2 cellular contexts compared by ENCODE assay signal in the genomic region with DNA sequence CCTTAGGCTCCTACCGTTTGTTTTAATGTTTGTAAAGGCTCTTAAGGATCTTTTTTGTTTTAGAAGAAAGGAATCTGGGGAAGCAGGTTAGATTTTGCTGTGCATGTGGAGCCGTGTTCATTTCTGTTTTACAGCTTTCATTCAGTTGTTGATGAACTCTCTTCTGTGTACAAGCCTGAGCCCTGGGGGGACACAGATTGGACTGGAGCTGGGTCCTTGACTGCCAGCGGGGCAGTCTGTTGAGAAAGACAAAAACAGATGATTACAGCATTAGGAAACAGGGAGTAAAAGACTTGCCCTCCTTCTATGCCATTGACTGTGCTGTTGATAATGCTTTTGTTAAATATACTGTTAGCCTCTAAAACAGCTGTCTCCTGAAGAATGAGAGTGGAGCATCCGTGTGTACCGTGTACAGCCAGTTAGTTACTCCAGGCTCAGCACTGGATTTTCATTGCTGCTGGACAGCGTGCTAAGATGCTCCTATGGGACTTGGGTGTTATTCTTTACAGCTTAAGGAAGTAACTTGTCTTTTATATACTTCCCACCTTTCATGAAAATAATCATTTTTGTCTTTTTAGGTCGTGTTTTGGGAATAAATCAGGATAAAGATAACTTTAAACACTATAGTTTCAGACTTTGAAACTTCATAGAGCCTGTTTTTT.
TF ChIP-seq lines count a peak whose summit lies in the region.

No MANE protein-coding gene starts in this region.

TF ChIP-seq in HepG2, 621 proteins besides CTCF, POLR2A, EP300 and RAD21:
- TF ChIP-seq ATF7-NPFF (CRISPR knock-in tag; IDR thresholded peaks at IDR 0.05; ENCODE audit: low read depth) (0 out of 2 replicates have a peak, but pooled peaks have one; percentile 24), ZNF780A (CRISPR knock-in tag; IDR thresholded peaks at IDR 0.05) (no peak)
TF ChIP-seq in HepG2: peak in this region for 1.

TF ChIP-seq in WTC11, 78 proteins besides CTCF, POLR2A, EP300 and RAD21:
- TF ChIP-seq NFATC4 (CRISPR knock-in tag; IDR thresholded peaks at IDR 0.05) = no peak
- no peak for TF ChIP-seq TEAD4 (CRISPR knock-in tag; IDR thresholded peaks at IDR 0.05)
- TF ChIP-seq TCF7 (CRISPR knock-in tag; IDR thresholded peaks at IDR 0.05; ENCODE audit: low read depth) = no peak
